Comparison of ENCODE assay signal across 8 cellular contexts in genomic region chr17:57849163-57849873, GRCh38. TPM values are rescaled to one million over a fixed set of nuclear protein-coding genes. Genes with fewer than 3 reads are reported as not detected.
A peak's percentile ranks its signal among the peaks of the same experiment; 100 is the strongest.
DNase-seq lines count a peak whose midpoint lies in the region; ATAC-seq and TF ChIP-seq lines count a peak whose summit lies in the region.

No MANE protein-coding gene starts in this region.

- POLR2A ChIA-PET in WTC11 (lab: Charles Lee), result interaction anchor here (0.5 to 1.4 kb wide), 4 partner anchors 12 to 158 kb away, joined by 3 to 9 read pairs (median 4); partner anchors contain the start of gene SRSF1

- no peak for TF ChIP-seq POLR2A in suprapubic skin (IDR thresholded peaks at IDR 0.05)

- H3K9me3 ChIP-seq in suprapubic skin, result no peaks in the 10 kb centered on the region

- no peaks in the 10 kb centered on the region for H3K27me3 ChIP-seq in suprapubic skin

- peaks cover 9% of the 10 kb centered on the region for H3K36me3 ChIP-seq in suprapubic skin

- peaks cover 24% of the 10 kb centered on the region for H3K36me3 Mint-ChIP-seq in activated naive CD4-positive, alpha-beta T cell treated with anti-CD3 and anti-CD28 coated beads, Interleukin-2, amount 10 ng/mL, durations not matched to agents 7 days and 5 days
- peaks cover 23% of the 10 kb centered on the region for H3K36me3 Mint-ChIP-seq in WTC11

- peak overlapping the region; percentile 97 for H3K27ac Mint-ChIP-seq in activated naive CD4-positive, alpha-beta T cell treated with anti-CD3 and anti-CD28 coated beads, Interleukin-2, amount 10 ng/mL, durations not matched to agents 7 days and 5 days
- H3K27ac Mint-ChIP-seq in WTC11, result peak overlapping the region; percentile 44

- DNase-seq in activated naive CD4-positive, alpha-beta T cell treated with anti-CD3 and anti-CD28 coated beads, Interleukin-2, amount 10 ng/mL, durations not matched to agents 7 days and 5 days, result peak; percentile 25
- DNase-seq in activated naive CD4-positive, alpha-beta T cell (lab: John Stamatoyannopoulos, UW), result no peak
- DNase-seq in WTC11 (ENCODE audit: low spot score), result no peak
- DNase-seq in suprapubic skin (ENCODE audit: low spot score in 2 of 2), result no peak
- no peak for DNase-seq in NK-92 treated with Interleukin-12 subunit alpha and Interleukin-12 subunit beta, amount 100 ng/mL, for 24 hours (lab: John Stamatoyannopoulos, UW)
- DNase-seq in midbrain (lab: John Stamatoyannopoulos, UW), result no peak
- no peak for DNase-seq in NK-92 (lab: John Stamatoyannopoulos, UW; ENCODE audit: unreplicated experiment)

- peaks cover 5% of the 10 kb centered on the region for H3K27me3 Mint-ChIP-seq in activated naive CD4-positive, alpha-beta T cell treated with anti-CD3 and anti-CD28 coated beads, Interleukin-2, amount 10 ng/mL, durations not matched to agents 7 days and 5 days
- no peaks in the 10 kb centered on the region for H3K27me3 Mint-ChIP-seq in WTC11 (ENCODE audit: low read depth)

- H3K4me1 ChIP-seq in suprapubic skin, result peaks cover 46% of the 10 kb centered on the region

- H3K4me3 ChIP-seq in iPS-11a (ENCODE audit: low read depth, low read length) (peak overlapping the region; percentile 99), suprapubic skin (peak overlapping the region; percentile 81)

- H3K9me3 Mint-ChIP-seq in activated naive CD4-positive, alpha-beta T cell treated with anti-CD3 and anti-CD28 coated beads, Interleukin-2, amount 10 ng/mL, durations not matched to agents 7 days and 5 days, result no peaks in the 10 kb centered on the region
- no peaks in the 10 kb centered on the region for H3K9me3 Mint-ChIP-seq in WTC11

- peak; percentile 9 for ATAC-seq in WTC11

- peaks cover 45% of the 10 kb centered on the region for H3K4me1 Mint-ChIP-seq in activated naive CD4-positive, alpha-beta T cell treated with anti-CD3 and anti-CD28 coated beads, Interleukin-2, amount 10 ng/mL, durations not matched to agents 7 days and 5 days
- H3K4me1 Mint-ChIP-seq in WTC11, result peaks cover 30% of the 10 kb centered on the region

- H3K4me3 Mint-ChIP-seq in activated naive CD4-positive, alpha-beta T cell treated with anti-CD3 and anti-CD28 coated beads, Interleukin-2, amount 10 ng/mL, durations not matched to agents 7 days and 5 days, result peak overlapping the region; percentile 85
- peak overlapping the region; percentile 96 for H3K4me3 Mint-ChIP-seq in WTC11

- peak overlapping the region; percentile 90 for H3K27ac ChIP-seq in suprapubic skin

- 17% methylated on average over 21 of the region's 27 CpGs for WGBS in suprapubic skin

- CTCF ChIA-PET in activated naive CD4-positive, alpha-beta T cell treated with anti-CD3 and anti-CD28 coated beads, Interleukin-2, amount 10 ng/mL, durations not matched to agents 7 days and 5 days (lab: Charles Lee), result interaction anchor here (3.0 to 14.6 kb wide), 2 partner anchors 16 to 148 kb away, joined by 15 to 207 read pairs; no protein-coding TSS in a partner anchor
- CTCF ChIA-PET in WTC11 (lab: Charles Lee), result interaction anchor here (0.9 to 2.0 kb wide), 12 partner anchors 9 to 323 kb away, joined by 3 to 9 read pairs (median 5); partner anchors contain the start of gene CUEDC1

- no peak for TF ChIP-seq EP300 in suprapubic skin (IDR thresholded peaks at IDR 0.05)

- no peak for TF ChIP-seq CTCF in WTC11 (IDR thresholded peaks at IDR 0.05)
- TF ChIP-seq CTCF in suprapubic skin (IDR thresholded peaks at IDR 0.05), result no peak

TF ChIP-seq in WTC11, 78 proteins besides CTCF, POLR2A, EP300 and RAD21:
- TF ChIP-seq ATF6 (CRISPR knock-in tag; IDR thresholded peaks at IDR 0.05) (no peak), TCF7 (CRISPR knock-in tag; IDR thresholded peaks at IDR 0.05; ENCODE audit: low read depth) (0 out of 2 replicates have a peak, but pooled peaks have one; percentile 33)

RNA-seq across cellular contexts. Expression of gene MRPS23, which starts 0.5 kb away (rescaled TPM):
- total RNA-seq in WTC11 (2021) (57.9 to 65.3 TPM (median 58.1 TPM) in 3 replicates), suprapubic skin (10 to 100 TPM in 3 of 4 donors, 1 to 10 TPM in 1; 7.4 to 15.2 (median 12.5) TPM)
